13 cellular contexts compared by ENCODE assay signal in the genomic region with DNA sequence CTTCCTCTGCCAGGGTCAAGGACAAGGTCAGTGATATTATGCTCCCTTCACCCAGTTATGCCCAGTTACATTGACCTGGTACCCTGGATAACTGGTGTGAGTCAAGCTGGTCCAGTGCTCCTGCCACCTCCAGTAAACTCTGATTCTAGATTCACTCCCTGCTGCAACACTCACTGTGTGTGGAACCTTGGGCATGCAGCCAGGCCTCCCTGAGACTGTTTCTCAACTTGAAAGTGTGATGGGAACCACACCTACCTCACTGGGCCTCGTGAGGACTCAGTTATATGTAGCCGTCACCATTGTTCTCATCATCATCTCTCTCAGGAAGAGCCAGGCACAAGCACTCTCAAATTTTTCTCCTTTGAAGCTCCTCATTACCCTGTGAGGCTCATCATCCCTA. TPM values are rescaled to one million over a fixed set of nuclear protein-coding genes. Genes with fewer than 3 reads are reported as not detected.
A peak's percentile ranks its signal among the peaks of the same experiment; 100 is the strongest.
DNase-seq lines count a peak whose midpoint lies in the region; ATAC-seq, FAIRE-seq and TF ChIP-seq lines count a peak whose summit lies in the region.
"Had no signal": no experiment of that assay in that cellular context is flagged by ENCODE, and none has a peak within 500 bp of the region (broad histone marks: within the 10 kb centered on the region; RNA-seq: fewer than 3 reads in every experiment).

No MANE protein-coding gene starts in this region.

- CTCF ChIA-PET in activated CD8-positive, alpha-beta memory T cell treated with anti-CD3 and anti-CD28 coated beads, Interleukin-2, amount 10 ng/mL, durations not matched to agents 7 days and 5 days (lab: Charles Lee) = no interaction called here
- CTCF ChIA-PET in T-cell (lab: Charles Lee) = interaction anchor here in 1 of 2 donors (0.5 kb wide), 1 partner anchor 1674 kb away, joined by 3 read pairs; no protein-coding TSS in a partner anchor

- peaks cover 24% of the 10 kb centered on the region for H3K4me1 Mint-ChIP-seq in activated CD8-positive, alpha-beta memory T cell treated with anti-CD3 and anti-CD28 coated beads, Interleukin-2, amount 10 ng/mL, durations not matched to agents 7 days and 5 days
- H3K4me1 Mint-ChIP-seq in T-cell = peaks cover 39 to 47% (median 45%) of the 10 kb centered on the region in 3 donors
- peaks cover 18 to 22% of the 10 kb centered on the region in 2 donors for H3K4me1 Mint-ChIP-seq in effector memory CD8-positive, alpha-beta T cell (ENCODE audit: low read depth in 2 of 2)
- H3K4me1 Mint-ChIP-seq in stimulated activated memory B cell treated with anti-CD40 and anti-IgM and Interleukin-4, amounts not matched to agents 10 μg/mL and 1 μg/mL and 100 μg/mL, for 72 hours = peaks cover 29% of the 10 kb centered on the region

- TF ChIP-seq POLR2A in GM12891 (IDR thresholded peaks at IDR 0.05; ENCODE audit: low read depth, low read length) = no peak

- POLR2A ChIA-PET in T-cell (lab: Charles Lee) = interaction anchor here in 1 of 2 donors (1.4 kb wide), 1 partner anchor 250 kb away, joined by 8 read pairs; a partner anchor contains a TSS

- DNase-seq in activated CD8-positive, alpha-beta memory T cell treated with anti-CD3 and anti-CD28 coated beads, Interleukin-2, amount 10 ng/mL, durations not matched to agents 7 days and 5 days = no peak
- no peak for DNase-seq in activated CD8-positive, alpha-beta memory T cell treated with anti-CD3 and anti-CD28 coated beads for 24 hours
- no peak for DNase-seq in T-cell
- no peak for DNase-seq in effector memory CD8-positive, alpha-beta T cell
- DNase-seq in GM12891 (ENCODE audit: insufficient read length, low spot score) = no peak
- no peak for DNase-seq in cerebellum (ENCODE audit: low spot score)
- DNase-seq: activated CD8-positive, alpha-beta memory T cell treated with anti-CD3 and anti-CD28 coated beads, Interleukin-2, amount 50 U/mL, for 48 hours; DMS79; NCI-H1694 treated with DMSO at 0.1 percent for 48 hours; NCI-H748 treated with DMSO at 0.1 percent for 48 hours had no signal

- H3K27ac Mint-ChIP-seq in activated CD8-positive, alpha-beta memory T cell treated with anti-CD3 and anti-CD28 coated beads, Interleukin-2, amount 10 ng/mL, durations not matched to agents 7 days and 5 days = peak overlapping the region; percentile 100
- peak overlapping the region; percentile 69 to 92 for H3K27ac Mint-ChIP-seq in T-cell
- H3K27ac Mint-ChIP-seq in effector memory CD8-positive, alpha-beta T cell = peak overlapping the region; percentile 94
- peak overlapping the region; percentile 95 for H3K27ac Mint-ChIP-seq in stimulated activated memory B cell treated with anti-CD40 and anti-IgM and Interleukin-4, amounts not matched to agents 10 μg/mL and 1 μg/mL and 100 μg/mL, for 72 hours

- no peak for ATAC-seq in activated CD8-positive, alpha-beta memory T cell treated with anti-CD3 and anti-CD28 coated beads, Interleukin-2, amount 10 ng/mL, durations not matched to agents 7 days and 5 days
- no peak for ATAC-seq in T-cell (replicated peaks in 1 of 4)
- no peak for ATAC-seq in effector memory CD8-positive, alpha-beta T cell (replicated peaks)
- no peak for ATAC-seq in stimulated activated memory B cell treated with anti-CD40 and anti-IgM and Interleukin-4, amounts not matched to agents 10 μg/mL and 1 μg/mL and 100 μg/mL, for 72 hours
- ATAC-seq in GM19324 (IDR thresholded peaks at IDR 0.05; ENCODE audit: low FRiP score, unreplicated experiment) = no peak
- ATAC-seq: HCT116 had no signal

- H3K27me3 Mint-ChIP-seq in activated CD8-positive, alpha-beta memory T cell treated with anti-CD3 and anti-CD28 coated beads, Interleukin-2, amount 10 ng/mL, durations not matched to agents 7 days and 5 days = no peaks in the 10 kb centered on the region
- no peaks in the 10 kb centered on the region for H3K27me3 Mint-ChIP-seq in T-cell
- H3K27me3 Mint-ChIP-seq in effector memory CD8-positive, alpha-beta T cell = no peaks in the 10 kb centered on the region
- no peaks in the 10 kb centered on the region for H3K27me3 Mint-ChIP-seq in stimulated activated memory B cell treated with anti-CD40 and anti-IgM and Interleukin-4, amounts not matched to agents 10 μg/mL and 1 μg/mL and 100 μg/mL, for 72 hours

- FAIRE-seq in GM12891 (lab: Jason Lieb, UNC) = no peak

- H3K36me3 Mint-ChIP-seq in activated CD8-positive, alpha-beta memory T cell treated with anti-CD3 and anti-CD28 coated beads, Interleukin-2, amount 10 ng/mL, durations not matched to agents 7 days and 5 days = peaks cover 39% of the 10 kb centered on the region
- peaks cover 14% of the 10 kb centered on the region for H3K36me3 Mint-ChIP-seq in T-cell
- H3K36me3 Mint-ChIP-seq in effector memory CD8-positive, alpha-beta T cell (ENCODE audit: insufficient read depth) = peaks cover 6% of the 10 kb centered on the region
- H3K36me3 Mint-ChIP-seq in stimulated activated memory B cell treated with anti-CD40 and anti-IgM and Interleukin-4, amounts not matched to agents 10 μg/mL and 1 μg/mL and 100 μg/mL, for 72 hours = no peaks in the 10 kb centered on the region

- no peak overlapping the region for H3K4me3 Mint-ChIP-seq in activated CD8-positive, alpha-beta memory T cell treated with anti-CD3 and anti-CD28 coated beads, Interleukin-2, amount 10 ng/mL, durations not matched to agents 7 days and 5 days
- H3K4me3 Mint-ChIP-seq in T-cell = no peak overlapping the region
- H3K4me3 Mint-ChIP-seq in effector memory CD8-positive, alpha-beta T cell = peak overlapping the region; percentile 6 to 15
- H3K4me3 Mint-ChIP-seq in stimulated activated memory B cell treated with anti-CD40 and anti-IgM and Interleukin-4, amounts not matched to agents 10 μg/mL and 1 μg/mL and 100 μg/mL, for 72 hours = no peak overlapping the region

- peaks cover 7% of the 10 kb centered on the region for H3K9me3 Mint-ChIP-seq in activated CD8-positive, alpha-beta memory T cell treated with anti-CD3 and anti-CD28 coated beads, Interleukin-2, amount 10 ng/mL, durations not matched to agents 7 days and 5 days (ENCODE audit: low read depth)
- no peaks in the 10 kb centered on the region for H3K9me3 Mint-ChIP-seq in T-cell
- H3K9me3 Mint-ChIP-seq in effector memory CD8-positive, alpha-beta T cell = no peaks in the 10 kb centered on the region
- H3K9me3 Mint-ChIP-seq in stimulated activated memory B cell treated with anti-CD40 and anti-IgM and Interleukin-4, amounts not matched to agents 10 μg/mL and 1 μg/mL and 100 μg/mL, for 72 hours = no peaks in the 10 kb centered on the region

TF ChIP-seq in GM12891, 5 proteins besides CTCF, POLR2A, EP300 and RAD21:
- no peak for TF ChIP-seq SPI1 (IDR thresholded peaks at IDR 0.05; ENCODE audit: low read depth, low read length)
- no peak for TF ChIP-seq PAX5 (IDR thresholded peaks at IDR 0.05; ENCODE audit: insufficient read depth, low read length, severe bottlenecking)
- TF ChIP-seq POU2F2 (IDR thresholded peaks at IDR 0.05; ENCODE audit: low read depth, low read length) = no peak
- TF ChIP-seq TAF1 (IDR thresholded peaks at IDR 0.05; ENCODE audit: low read depth, low read length) = no peak
- no peak for TF ChIP-seq POLR2AphosphoS5 (IDR thresholded peaks at IDR 0.05; ENCODE audit: low read depth, low read length)

RNA-seq across cellular contexts. Expression of a gene that starts 0.9 kb away (rescaled TPM):
- total RNA-seq in activated CD8-positive, alpha-beta memory T cell treated with anti-CD3 and anti-CD28 coated beads, Interleukin-2, amount 10 ng/mL, durations not matched to agents 7 days and 5 days = 10 to 100 TPM; 20.1 to 28.7 TPM
- total RNA-seq in T-cell (10 to 100 TPM; 21.8 to 31.2 (median 24.2) TPM), cerebellum (46.2 TPM)
- polyA plus RNA-seq in GM12891 (2012; ENCODE audit: low read depth, missing spikeins) = 4.5 TPM

Comparison
In these comparisons a context has a peak if more than half of its experiments do, and no peak if none do; other contexts are left out.
1. H3K4me3 Mint-ChIP-seq: peak in effector memory CD8-positive, alpha-beta T cell (2 of 2); none in activated CD8-positive, alpha-beta memory T cell treated with anti-CD3 and anti-CD28 coated beads, Interleukin-2, amount 10 ng/mL, durations not matched to agents 7 days and 5 days (single experiment), T-cell (0 of 3) and stimulated activated memory B cell treated with anti-CD40 and anti-IgM and Interleukin-4, amounts not matched to agents 10 μg/mL and 1 μg/mL and 100 μg/mL, for 72 hours (single experiment).
2. Peak in every context shown above with its lines, with median percentiles within 50 percentile points of each other: H3K27ac Mint-ChIP-seq.